Comparison of ENCODE assay signal across 14 cellular contexts in genomic region chr7:132653364-132653930, GRCh38.
DNase-seq lines count a peak whose midpoint lies in the region; ATAC-seq and TF ChIP-seq lines count a peak whose summit lies in the region.
"Had no signal": no experiment of that assay in that cellular context is flagged by ENCODE, and none has a peak within 500 bp of the region (broad histone marks: within the 10 kb centered on the region; RNA-seq: fewer than 3 reads in every experiment).

No MANE protein-coding gene starts in this region.

- no peak overlapping the region for H3K4me3 Mint-ChIP-seq in mesothelial cell of epicardium

- no peaks in the 10 kb centered on the region for H3K36me3 ChIP-seq in spleen
- H3K36me3 ChIP-seq: ovary had no signal

- peaks cover 10 to 41% (median 25%) of the 10 kb centered on the region in 6 donors for H3K4me1 ChIP-seq in spleen

- peaks cover 0 to 11% (median 4%) of the 10 kb centered on the region in 8 donors for H3K9me3 ChIP-seq in spleen
- H3K9me3 ChIP-seq: ovary had no signal

- H3K27ac ChIP-seq in spleen (peak overlapping the region in 6 of 8 donors; percentile 11 to 80 (median 33)), coronary artery (no peak overlapping the region)
- H3K27ac ChIP-seq: ovary had no signal

- H3K27me3 ChIP-seq in spleen (replicated peaks in 1 of 7) = no peaks in the 10 kb centered on the region
- H3K27me3 ChIP-seq: ovary had no signal

- no peaks in the 10 kb centered on the region for H3K36me3 Mint-ChIP-seq in mesothelial cell of epicardium

- peaks cover 3% of the 10 kb centered on the region for H3K9me3 Mint-ChIP-seq in mesothelial cell of epicardium

- intact Hi-C loops in spleen (cut with DNase I; ENCODE audit: low total_unique reads) = no loop called here

- WGBS in spleen, 5 donors = 48 to 65% (median 59%) methylated on average over 4 of the region's 4 CpGs

- TF ChIP-seq POLR2A in spleen (IDR thresholded peaks at IDR 0.05) = no peak

- no peak for TF ChIP-seq CTCF in spleen (IDR thresholded peaks at IDR 0.05 in 8 of 11, conservative IDR thresholded peaks at IDR 0.05 in 3 of 11)
- TF ChIP-seq CTCF in mesothelial cell of epicardium (IDR thresholded peaks at IDR 0.05; ENCODE audit: unreplicated experiment) = no peak
- no peak for TF ChIP-seq CTCF in coronary artery (IDR thresholded peaks at IDR 0.05)

- DNase-seq in SKM-1 treated with dmso at 0.1 percent for 144 hours (lab: John Stamatoyannopoulos, UW; ENCODE audit: unreplicated experiment) (peak; percentile 37), SKM-1 (lab: John Stamatoyannopoulos, UW; ENCODE audit: unreplicated experiment) (no peak), NAMALWA (ENCODE audit: low spot score) (peak; percentile 68), spleen (peak; percentile 78), mesothelial cell of epicardium (ENCODE audit: low spot score in 2 of 2, unreplicated experiment in 2 of 2) (no peak), coronary artery (ENCODE audit: low spot score) (no peak)
- DNase-seq: 8988T; activated naive CD4-positive, alpha-beta T cell treated with anti-CD3 and anti-CD28 coated beads, Interleukin-2, amount 50 U/mL, for 16 hours; foreskin melanocyte; ovary; stimulated activated CD4-positive, alpha-beta T cell treated with anti-CD3 and anti-CD28 coated beads, Interleukin-12 subunit alpha, Interleukin-12 subunit beta, amount 100 ng/mL, for 4 hours had no signal

- ATAC-seq in HG02981 (IDR thresholded peaks at IDR 0.05; ENCODE audit: unreplicated experiment) (peak; percentile 41), GM21717 (IDR thresholded peaks at IDR 0.05; ENCODE audit: unreplicated experiment) (no peak)
- ATAC-seq: Right ventricle myocardium inferior had no signal

- H3K4me3 ChIP-seq in spleen = no peak overlapping the region
- no peak overlapping the region for H3K4me3 ChIP-seq in coronary artery
- H3K4me3 ChIP-seq: ovary had no signal

- H3K27ac Mint-ChIP-seq in mesothelial cell of epicardium = no peak overlapping the region

- H3K27me3 Mint-ChIP-seq in mesothelial cell of epicardium (ENCODE audit: low read depth) = peaks cover 8% of the 10 kb centered on the region

- H3K4me1 Mint-ChIP-seq in mesothelial cell of epicardium = peaks cover 14% of the 10 kb centered on the region

Comparison
In these comparisons a context has a peak if more than half of its experiments do, and no peak if none do; other contexts are left out.
1. DNase-seq: peak in SKM-1 treated with dmso at 0.1 percent for 144 hours (single experiment), NAMALWA (single experiment) and spleen (single experiment); none in SKM-1 (single experiment), mesothelial cell of epicardium (0 of 2) and coronary artery (single experiment).
2. H3K27ac ChIP-seq: peak in spleen (6 of 8); none in coronary artery (0 of 2).